21 cellular contexts compared by ENCODE assay signal in genomic region chr16:89061086-89061485, GRCh38.
"Had no signal": no experiment of that assay in that cellular context is flagged by ENCODE, and none has a peak within 500 bp of the region (broad histone marks: within the 10 kb centered on the region; RNA-seq: fewer than 3 reads in every experiment).

No MANE protein-coding gene starts in this region.

- H3K27ac Mint-ChIP-seq: nephron had no signal

- H3K27me3 ChIP-seq: neutrophil, thyroid gland, upper lobe of left lung, uterus had no signal

- H3K4me1 ChIP-seq: esophagus squamous epithelium, gastroesophageal sphincter, sigmoid colon, suprapubic skin, thyroid gland, upper lobe of left lung, uterus had no signal

- DNase-seq: effector memory CD4-positive, alpha-beta T cell; esophagus squamous epithelium; foreskin fibroblast; glutamatergic neuron; islet precursor cell; mammary epithelial cell; mucosa of descending colon; sigmoid colon; stimulated activated CD4-positive, alpha-beta T cell treated with anti-CD3 and anti-CD28 coated beads, Interleukin-2, amount 100 ng/mL, for 24 hours; stimulated activated CD4-positive, alpha-beta T cell treated with anti-CD3 and anti-CD28 coated beads, Interleukin-4, amount 100 ng/mL, for 4 hours; stimulated activated naive CD8-positive, alpha-beta T cell treated with anti-CD3 and anti-CD28 coated beads, Interleukin-15, Interleukin-2, amounts not matched to agents 100 U/mL and 50 U/mL, for 24 hours; thyroid gland; uterus had no signal

- H3K4me1 Mint-ChIP-seq: nephron had no signal

- H3K9me3 Mint-ChIP-seq: nephron had no signal

- H3K4me3 ChIP-seq: esophagus squamous epithelium, gastroesophageal sphincter, mucosa of descending colon, sigmoid colon, skin epidermis, suprapubic skin, thyroid gland, upper lobe of left lung, uterus had no signal

- H3K27ac ChIP-seq: epithelial cell of prostate, esophagus squamous epithelium, gastroesophageal sphincter, neutrophil, sigmoid colon, suprapubic skin, thyroid gland, upper lobe of left lung, uterus had no signal

- H3K9me3 ChIP-seq: esophagus squamous epithelium, gastroesophageal sphincter, mucosa of descending colon, neutrophil, sigmoid colon, suprapubic skin, thyroid gland, upper lobe of left lung, uterus had no signal

- H3K36me3 ChIP-seq: esophagus squamous epithelium, gastroesophageal sphincter, neutrophil, sigmoid colon, suprapubic skin, thyroid gland, upper lobe of left lung, uterus had no signal

- ATAC-seq: gastroesophageal sphincter; left lobe of liver; mucosa of descending colon; stimulated activated naive CD8-positive, alpha-beta T cell treated with anti-CD3 and anti-CD28 coated beads, Interleukin-15, Interleukin-2, amounts not matched to agents 100 U/mL and 50 U/mL, for 24 hours had no signal
